10 cellular contexts compared by ENCODE assay signal in genomic region chr4:176150283-176150682, GRCh38. TPM values are rescaled to one million over a fixed set of nuclear protein-coding genes. Genes with fewer than 3 reads are reported as not detected.
DNase-seq lines count a peak whose midpoint lies in the region; ATAC-seq, FAIRE-seq and TF ChIP-seq lines count a peak whose summit lies in the region.
"Had no signal": no experiment of that assay in that cellular context is flagged by ENCODE, and none has a peak within 500 bp of the region (broad histone marks: within the 10 kb centered on the region; RNA-seq: fewer than 3 reads in every experiment).

No MANE protein-coding gene starts in this region.

- H3K4me3 ChIP-seq in AG09309 (ENCODE audit: control insufficient read depth, low read depth, low read length) (no peak overlapping the region), PC-3 (ENCODE audit: low read length) (no peak overlapping the region), sigmoid colon (no peak overlapping the region)

- no peaks in the 10 kb centered on the region for H3K36me3 Mint-ChIP-seq in CD4-positive, alpha-beta T cell (ENCODE audit: low read depth)
- H3K36me3 Mint-ChIP-seq: naive thymus-derived CD4-positive, alpha-beta T cell had no signal

- TF ChIP-seq CTCF in AG09309 (IDR thresholded peaks at IDR 0.05; ENCODE audit: control insufficient read depth, insufficient read depth, low read depth, low read length, missing control alignments) (peak; percentile 36), PC-3 (conservative IDR thresholded peaks at IDR 0.05; ENCODE audit: low read depth, low read length) (peak; percentile 63), sigmoid colon (IDR thresholded peaks at IDR 0.05) (peak in 2 of 4 experiments; percentile 14 to 47)
- no peak for TF ChIP-seq CTCF in CD4-positive, alpha-beta T cell (IDR thresholded peaks at IDR 0.05)

- H3K27ac ChIP-seq in PC-3 (ENCODE audit: low read length) (no peak overlapping the region; the same call in 1 of the 2 replicates), sigmoid colon (peak overlapping the region in 2 of 4 donors; percentile 34 to 60)
- H3K27ac ChIP-seq in CD4-positive, alpha-beta T cell (ENCODE audit: low read depth, low read length), result no peak overlapping the region

- H3K4me1 ChIP-seq in PC-3 (ENCODE audit: insufficient read depth, low read length) (peaks cover 7% of the 10 kb centered on the region; the same call in 1 of the 2 replicates), sigmoid colon (peaks cover 0 to 27% (median 8%) of the 10 kb centered on the region in 4 donors)

- H3K4me2 ChIP-seq in PC-3 (ENCODE audit: low read length), result no peak overlapping the region

- H4K20me1 ChIP-seq in PC-3 (ENCODE audit: low read length), result no peaks in the 10 kb centered on the region

- FAIRE-seq in frontal cortex (lab: Jason Lieb, UNC), result peak; percentile 43

- TF ChIP-seq POLR2A in sigmoid colon (IDR thresholded peaks at IDR 0.05), result no peak

- H3K9me3 Mint-ChIP-seq in CD4-positive, alpha-beta T cell, result no peaks in the 10 kb centered on the region
- H3K9me3 Mint-ChIP-seq: naive thymus-derived CD4-positive, alpha-beta T cell had no signal

- H3K9ac ChIP-seq in PC-3 (ENCODE audit: low read length), result no peak overlapping the region

- ATAC-seq in GM19351 (IDR thresholded peaks at IDR 0.05; ENCODE audit: unreplicated experiment), result peak; percentile 73
- ATAC-seq in PC-3, result peak; percentile 60
- ATAC-seq in CD4-positive, alpha-beta T cell (ENCODE audit: poor library complexity), result no peak
- ATAC-seq: naive thymus-derived CD4-positive, alpha-beta T cell had no signal

- no peaks in the 10 kb centered on the region for H3K9me2 ChIP-seq in PC-3 (replicated peaks; ENCODE audit: low read length)

- no peak for TF ChIP-seq EP300 in sigmoid colon (IDR thresholded peaks at IDR 0.05)

- H3K9me3 ChIP-seq in PC-3 (ENCODE audit: low read length), result no peaks in the 10 kb centered on the region
- no peaks in the 10 kb centered on the region for H3K9me3 ChIP-seq in CD4-positive, alpha-beta T cell (ENCODE audit: control insufficient read depth, low read length)
- H3K9me3 ChIP-seq in sigmoid colon, result no peaks in the 10 kb centered on the region

- H3K79me2 ChIP-seq in PC-3 (ENCODE audit: low read length), result no peaks in the 10 kb centered on the region

- no peak overlapping the region for H3K27ac Mint-ChIP-seq in CD4-positive, alpha-beta T cell
- H3K27ac Mint-ChIP-seq: naive thymus-derived CD4-positive, alpha-beta T cell had no signal

- H3K4me3 Mint-ChIP-seq in CD4-positive, alpha-beta T cell, result no peak overlapping the region
- H3K4me3 Mint-ChIP-seq: naive thymus-derived CD4-positive, alpha-beta T cell had no signal

- H3K27me3 Mint-ChIP-seq in CD4-positive, alpha-beta T cell, result no peaks in the 10 kb centered on the region
- H3K27me3 Mint-ChIP-seq: naive thymus-derived CD4-positive, alpha-beta T cell had no signal

- DNase-seq in AG09309 (ENCODE audit: low read depth), result peak; percentile 13
- DNase-seq in PC-3, result peak; percentile 47
- peak in 1 of 2 donors; percentile 2 for DNase-seq in frontal cortex (ENCODE audit: low spot score in 2 of 2)
- DNase-seq in CD4-positive, alpha-beta T cell, result no peak
- DNase-seq in sigmoid colon, result no peak
- DNase-seq in DMS114 treated with DMSO at 0.1 percent for 48 hours (lab: John Stamatoyannopoulos, UW; ENCODE audit: unreplicated experiment), result no peak
- no peak for DNase-seq in activated gamma-delta T cell treated with Interleukin-2 at 50 U/mL for 16 hours
- DNase-seq: activated CD8-positive, alpha-beta memory T cell treated with anti-CD3 and anti-CD28 coated beads for 24 hours had no signal

- H3F3A ChIP-seq in PC-3 (ENCODE audit: low read length, unreplicated experiment), result no peaks in the 10 kb centered on the region

- H3K36me3 ChIP-seq in PC-3 (ENCODE audit: low read depth, low read length) (no peaks in the 10 kb centered on the region), sigmoid colon (no peaks in the 10 kb centered on the region)

- H3K27me3 ChIP-seq in PC-3 (ENCODE audit: low read length) (no peaks in the 10 kb centered on the region), sigmoid colon (no peaks in the 10 kb centered on the region)
- no peaks in the 10 kb centered on the region for H3K27me3 ChIP-seq in CD4-positive, alpha-beta T cell (ENCODE audit: control insufficient read depth, insufficient read depth, low read length)

- POLR2A ChIA-PET in PC-3 (lab: Charles Lee; ENCODE audit: unreplicated experiment), result no interaction called here
- POLR2A ChIA-PET in CD4-positive, alpha-beta T cell (lab: Charles Lee), result no interaction called here

- intact Hi-C loops in PC-3 (cut with micrococcal nuclease), result loop anchor here (1.0 to 5.0 kb wide), 4 partner anchors 42 to 191 kb away; no protein-coding TSS in a partner anchor
- intact Hi-C loops in CD4-positive, alpha-beta T cell (cut with DNase I, micrococcal nuclease), result loop anchor here in 1 of 2 experiments (1.0 kb wide), 1 partner anchor 191 kb away; no protein-coding TSS in a partner anchor
- intact Hi-C loops in sigmoid colon (cut with DNase I), result loop anchor here (2.0 to 5.0 kb wide), 3 partner anchors 77 to 172 kb away; no protein-coding TSS in a partner anchor

- CTCF ChIA-PET in PC-3 (lab: Charles Lee), result interaction anchor here (0.6 to 1.0 kb wide), 3 partner anchors 102 to 191 kb away, joined by 3 to 12 read pairs (median 3); no protein-coding TSS in a partner anchor
- CTCF ChIA-PET in CD4-positive, alpha-beta T cell (lab: Charles Lee), result interaction anchor here (1.0 kb wide), 1 partner anchor 190 kb away, joined by 4 read pairs; no protein-coding TSS in a partner anchor

- H2AFZ ChIP-seq in PC-3 (ENCODE audit: low read length), result no peak overlapping the region

- BruUV-seq in PC-3 (replicated peaks; lab: Mats Ljungman, UMichigan), result no TSS peak

- no peaks in the 10 kb centered on the region for H3K4me1 Mint-ChIP-seq in CD4-positive, alpha-beta T cell (ENCODE audit: low read depth)
- H3K4me1 Mint-ChIP-seq: naive thymus-derived CD4-positive, alpha-beta T cell had no signal

RNA-seq across cellular contexts. Expression of gene SPATA4, which starts 45.1 kb away (rescaled TPM):
- total RNA-seq in PC-3 (2014; rRNA removed) (0.15 TPM in 1 of 2 replicates, not detected in the other), frontal cortex (0.82 TPM), sigmoid colon (1 to 10 TPM in 1 of 4 donors, under 1 TPM in 2, not detected in 1; 0.36 to 2.8 (median 0.54) TPM)
- not detected for total RNA-seq in CD4-positive, alpha-beta T cell
- polyA plus RNA-seq in sigmoid colon, result not detected
- total RNA-seq: naive thymus-derived CD4-positive, alpha-beta T cell had no signal
- polyA plus RNA-seq: naive thymus-derived CD4-positive, alpha-beta T cell had no signal

Comparison
In these comparisons a context has a peak if more than half of its experiments do, and no peak if none do; other contexts are left out.
1. DNase-seq: peak in AG09309 (single experiment) and PC-3 (single experiment); none in CD4-positive, alpha-beta T cell (0 of 10), sigmoid colon (single experiment), DMS114 treated with DMSO at 0.1 percent for 48 hours (single experiment) and activated gamma-delta T cell treated with Interleukin-2 at 50 U/mL for 16 hours (single experiment).